1 cellular context compared by ENCODE assay signal in genomic region chr4:53055716-53056413, GRCh38.
TF ChIP-seq lines count a peak whose summit lies in the region.

No MANE protein-coding gene starts in this region.

TF ChIP-seq in HepG2, 621 proteins besides CTCF, POLR2A, EP300 and RAD21 (continued from another document and continues in another):
- no peak for TF ChIP-seq BCL3 (CRISPR knock-in tag; IDR thresholded peaks at IDR 0.05)
- TF ChIP-seq ARHGAP35 (CRISPR knock-in tag; IDR thresholded peaks at IDR 0.05; ENCODE audit: borderline replicate concordance) = no peak
- TF ChIP-seq SOX13 (IDR thresholded peaks at IDR 0.05) = no peak
- peak in 1 of 2 experiments; percentile 76; a peak in 2 of 4 replicates for TF ChIP-seq SOX13 (CRISPR knock-in tag; conservative IDR thresholded peaks at IDR 0.05 in 1 of 2, IDR thresholded peaks at IDR 0.05 in 1 of 2)
- 0 out of 2 replicates have a peak, but pooled peaks have one; percentile 4 for TF ChIP-seq HNF1A (IDR thresholded peaks at IDR 0.05; ENCODE audit: low read depth)
- TF ChIP-seq HNF1A (CRISPR knock-in tag; IDR thresholded peaks at IDR 0.05; ENCODE audit: borderline replicate concordance) = no peak
- TF ChIP-seq PAXIP1 (CRISPR knock-in tag; conservative IDR thresholded peaks at IDR 0.05) = peak; percentile 69
- TF ChIP-seq PPARG (CRISPR knock-in tag; conservative IDR thresholded peaks at IDR 0.05) = peak; percentile 92
- TF ChIP-seq PHF21A (CRISPR knock-in tag; IDR thresholded peaks at IDR 0.05) = peak; percentile 66
- peak; percentile 96 for TF ChIP-seq ZNF362 (CRISPR knock-in tag; IDR thresholded peaks at IDR 0.05; ENCODE audit: borderline replicate concordance)
- no peak for TF ChIP-seq HDAC2 (CRISPR knock-in tag; IDR thresholded peaks at IDR 0.05)
- TF ChIP-seq RARA (CRISPR knock-in tag; IDR thresholded peaks at IDR 0.05) = peak; percentile 50
- TF ChIP-seq ZNF331 (CRISPR knock-in tag; IDR thresholded peaks at IDR 0.05) = peak; percentile 45; the same call in 1 of the 2 replicates
- no peak for TF ChIP-seq CREB1 (IDR thresholded peaks at IDR 0.05)
- peak; percentile 48; the same call in 1 of the 2 replicates for TF ChIP-seq CREB1 (CRISPR knock-in tag; IDR thresholded peaks at IDR 0.05)
- TF ChIP-seq TEAD3 (CRISPR knock-in tag; optimal IDR thresholded peaks at IDR 0.05; ENCODE audit: borderline replicate concordance) = peak; percentile 49
- TF ChIP-seq FOXA3 (CRISPR knock-in tag; IDR thresholded peaks at IDR 0.05) = peak; percentile 17; the same call in 1 of the 2 replicates
- peak; percentile 23; the same call in 1 of the 2 replicates for TF ChIP-seq CHD4 (IDR thresholded peaks at IDR 0.05; ENCODE audit: borderline replicate concordance, low read length)
- TF ChIP-seq ZNF570 (CRISPR knock-in tag; IDR thresholded peaks at IDR 0.05; ENCODE audit: borderline replicate concordance) = no peak
- TF ChIP-seq ZFY (CRISPR knock-in tag; IDR thresholded peaks at IDR 0.05) = no peak
- peak; percentile 40; the same call in 1 of the 2 replicates for TF ChIP-seq RXRB (CRISPR knock-in tag; IDR thresholded peaks at IDR 0.05; ENCODE audit: borderline replicate concordance)
- TF ChIP-seq ZNF766 (CRISPR knock-in tag; IDR thresholded peaks at IDR 0.05; ENCODE audit: borderline replicate concordance) = no peak
- no peak for TF ChIP-seq ZSCAN31 (CRISPR knock-in tag; IDR thresholded peaks at IDR 0.05; ENCODE audit: low read depth)
- TF ChIP-seq ZNF501 (CRISPR knock-in tag; IDR thresholded peaks at IDR 0.05) = no peak
- TF ChIP-seq CREBL2 (CRISPR knock-in tag; IDR thresholded peaks at IDR 0.05; ENCODE audit: borderline replicate concordance) = no peak
- TF ChIP-seq SP5 (CRISPR knock-in tag; IDR thresholded peaks at IDR 0.05; ENCODE audit: borderline replicate concordance, low read depth) = 0 out of 2 replicates have a peak, but pooled peaks have one; percentile 22
- no peak for TF ChIP-seq XRCC5 (optimal IDR thresholded peaks at IDR 0.05; ENCODE audit: low read length)
- peak; percentile 81 for TF ChIP-seq NR2F6 (IDR thresholded peaks at IDR 0.05)
- peak; percentile 83 for TF ChIP-seq NR2F6 (CRISPR knock-in tag; IDR thresholded peaks at IDR 0.05)
- TF ChIP-seq ATF7-NPFF (CRISPR knock-in tag; IDR thresholded peaks at IDR 0.05; ENCODE audit: low read depth) = no peak
- no peak for TF ChIP-seq ZNF737 (CRISPR knock-in tag; IDR thresholded peaks at IDR 0.05; ENCODE audit: borderline replicate concordance)
- no peak for TF ChIP-seq ZNF660 (CRISPR knock-in tag; IDR thresholded peaks at IDR 0.05; ENCODE audit: borderline replicate concordance, low read depth)
- peak; percentile 81; the same call in 1 of the 2 replicates for TF ChIP-seq SOX5 (CRISPR knock-in tag; IDR thresholded peaks at IDR 0.05; ENCODE audit: borderline replicate concordance)
- no peak for TF ChIP-seq NFYC (CRISPR knock-in tag; IDR thresholded peaks at IDR 0.05)
- TF ChIP-seq FOSL2 (CRISPR knock-in tag; IDR thresholded peaks at IDR 0.05) = no peak
- peak; percentile 20; the same call in 1 of the 2 replicates for TF ChIP-seq ELF3 (CRISPR knock-in tag; IDR thresholded peaks at IDR 0.05)
- peak; percentile 15; the same call in 1 of the 2 replicates for TF ChIP-seq ETV5 (CRISPR knock-in tag; IDR thresholded peaks at IDR 0.05; ENCODE audit: borderline replicate concordance)
- no peak for TF ChIP-seq KAT8 (CRISPR knock-in tag; IDR thresholded peaks at IDR 0.05)
- no peak for TF ChIP-seq REST (IDR thresholded peaks at IDR 0.05; ENCODE audit: borderline replicate concordance in 1 of 2, low read depth in 1 of 2, low read length in 2 of 2)
- peak; percentile 56 for TF ChIP-seq NCOA2 (CRISPR knock-in tag; IDR thresholded peaks at IDR 0.05)
- TF ChIP-seq ZNF577 (CRISPR knock-in tag; IDR thresholded peaks at IDR 0.05; ENCODE audit: borderline replicate concordance, low read depth) = no peak
- no peak; the same call in 1 of the 2 replicates for TF ChIP-seq AHDC1 (CRISPR knock-in tag; IDR thresholded peaks at IDR 0.05; ENCODE audit: borderline replicate concordance)
